In genomic region chr10:5457741-5458140, GRCh38 we compare ENCODE assay signal across 32 cellular contexts. TPM values are rescaled to one million over a fixed set of nuclear protein-coding genes. Genes with fewer than 3 reads are reported as not detected.
DNase-seq lines count a peak whose midpoint lies in the region; ATAC-seq, FAIRE-seq and TF ChIP-seq lines count a peak whose summit lies in the region.
"Had no signal": no experiment of that assay in that cellular context is flagged by ENCODE, and none has a peak within 500 bp of the region (broad histone marks: within the 10 kb centered on the region; RNA-seq: fewer than 3 reads in every experiment).

No MANE protein-coding gene starts in this region.

- H3K27me3 ChIP-seq in RWPE2 (ENCODE audit: insufficient read depth, poor library complexity, severe bottlenecking): no peaks in the 10 kb centered on the region
- H3K27me3 ChIP-seq in small intestine (ENCODE audit: control insufficient read depth in 2 of 2, insufficient read depth in 2 of 2, low read length in 2 of 2): no peaks in the 10 kb centered on the region
- H3K27me3 ChIP-seq: BLaER1, gastroesophageal sphincter, hepatocyte, pancreas, SJSA1, suprapubic skin, upper lobe of left lung had no signal

- peaks cover 87% of the 10 kb centered on the region for H3K36me3 ChIP-seq in RWPE2 (ENCODE audit: low read depth)
- H3K36me3 ChIP-seq in small intestine (ENCODE audit: control insufficient read depth in 2 of 2, insufficient read depth in 2 of 2, low read length in 2 of 2): peaks cover 12% of the 10 kb centered on the region in 2 donors

- 81 to 88% (median 83%) methylated on average over 3 of the region's 3 CpGs for WGBS in small intestine, 3 donors

- intact Hi-C loops in Calu3 (cut with micrococcal nuclease; ENCODE audit: unreplicated experiment): no loop called here

- H3K27ac Mint-ChIP-seq in activated naive CD4-positive, alpha-beta T cell treated with anti-CD3 and anti-CD28 coated beads, Interleukin-2, amount 10 ng/mL, durations not matched to agents 7 days and 5 days: peak overlapping the region; percentile 13
- H3K27ac Mint-ChIP-seq in Calu3 (ENCODE audit: unreplicated experiment): peak overlapping the region; percentile 62
- H3K27ac Mint-ChIP-seq in naive thymus-derived CD8-positive, alpha-beta T cell: peak overlapping the region in 9 of 10 donors; percentile 3 to 86 (median 47)

- H3K4me1 ChIP-seq in RWPE2 (ENCODE audit: insufficient read depth, poor library complexity, severe bottlenecking): peaks cover 5% of the 10 kb centered on the region
- no peaks in the 10 kb centered on the region for H3K4me1 ChIP-seq in small intestine (ENCODE audit: control insufficient read depth in 2 of 2, insufficient read depth in 1 of 2, low read depth in 1 of 2, low read length in 1 of 2)
- H3K4me1 ChIP-seq: lower lobe of right lung, pancreas, SJSA1 had no signal

- FAIRE-seq in small intestine (lab: Jason Lieb, UNC): no peak
- FAIRE-seq: HTR-8/SVneo, pancreas, RCC 7860 had no signal

- H3K27ac ChIP-seq in RWPE2 (ENCODE audit: poor library complexity, severe bottlenecking): peak overlapping the region; percentile 11
- H3K27ac ChIP-seq in small intestine (ENCODE audit: low read depth in 1 of 2, low read length in 1 of 2): no peak overlapping the region
- H3K27ac ChIP-seq: BLaER1, hepatocyte, lower lobe of right lung, pancreas, SJSA1, suprapubic skin, upper lobe of left lung had no signal

- BruUV-seq in Calu3 (replicated peaks; lab: Mats Ljungman, UMichigan): no TSS peak

- no peak overlapping the region for H3K4me3 ChIP-seq in RWPE2 (ENCODE audit: severe bottlenecking)
- no peak overlapping the region for H3K4me3 ChIP-seq in small intestine (ENCODE audit: low read depth in 1 of 2, low read length in 2 of 2)
- H3K4me3 ChIP-seq: BLaER1, gastroesophageal sphincter, hepatocyte, lower lobe of right lung, pancreas, SJSA1, suprapubic skin, upper lobe of left lung had no signal

- no peak for ATAC-seq in RWPE2 (ENCODE audit: low read depth)
- ATAC-seq in naive thymus-derived CD8-positive, alpha-beta T cell: peak; percentile 83 to 98
- ATAC-seq: activated CD4-positive, CD25-positive, alpha-beta regulatory T cell treated with anti-CD3 and anti-CD28 coated beads, Interleukin-2, amount 50 U/mL, for 24 hours; gastroesophageal sphincter; lower lobe of right lung; pancreas had no signal

- H3K4me3 Mint-ChIP-seq in activated naive CD4-positive, alpha-beta T cell treated with anti-CD3 and anti-CD28 coated beads, Interleukin-2, amount 10 ng/mL, durations not matched to agents 7 days and 5 days: no peak overlapping the region
- H3K4me3 Mint-ChIP-seq in Calu3 (ENCODE audit: low read depth, unreplicated experiment): peak overlapping the region; percentile 7
- peak overlapping the region in 8 of 10 donors; percentile 1 to 67 (median 55) for H3K4me3 Mint-ChIP-seq in naive thymus-derived CD8-positive, alpha-beta T cell
- H3K4me3 Mint-ChIP-seq: brain, neural crest cell had no signal

- H3K4me1 Mint-ChIP-seq in activated naive CD4-positive, alpha-beta T cell treated with anti-CD3 and anti-CD28 coated beads, Interleukin-2, amount 10 ng/mL, durations not matched to agents 7 days and 5 days: peaks cover 15% of the 10 kb centered on the region
- peaks cover 12% of the 10 kb centered on the region for H3K4me1 Mint-ChIP-seq in Calu3 (ENCODE audit: low read depth, unreplicated experiment)
- H3K4me1 Mint-ChIP-seq in naive thymus-derived CD8-positive, alpha-beta T cell: peaks cover 10 to 18% (median 12%) of the 10 kb centered on the region in 4 donors

- H3K9me3 Mint-ChIP-seq in activated naive CD4-positive, alpha-beta T cell treated with anti-CD3 and anti-CD28 coated beads, Interleukin-2, amount 10 ng/mL, durations not matched to agents 7 days and 5 days: no peaks in the 10 kb centered on the region
- no peaks in the 10 kb centered on the region for H3K9me3 Mint-ChIP-seq in Calu3 (ENCODE audit: low read depth, unreplicated experiment)
- no peaks in the 10 kb centered on the region for H3K9me3 Mint-ChIP-seq in naive thymus-derived CD8-positive, alpha-beta T cell
- H3K9me3 Mint-ChIP-seq: brain, neural crest cell had no signal

- no peaks in the 10 kb centered on the region for H3K27me3 Mint-ChIP-seq in activated naive CD4-positive, alpha-beta T cell treated with anti-CD3 and anti-CD28 coated beads, Interleukin-2, amount 10 ng/mL, durations not matched to agents 7 days and 5 days
- no peaks in the 10 kb centered on the region for H3K27me3 Mint-ChIP-seq in Calu3 (ENCODE audit: unreplicated experiment)
- H3K27me3 Mint-ChIP-seq in naive thymus-derived CD8-positive, alpha-beta T cell: no peaks in the 10 kb centered on the region
- H3K27me3 Mint-ChIP-seq: brain had no signal

- CTCF ChIA-PET in activated naive CD4-positive, alpha-beta T cell treated with anti-CD3 and anti-CD28 coated beads, Interleukin-2, amount 10 ng/mL, durations not matched to agents 7 days and 5 days (lab: Charles Lee): no interaction called here
- CTCF ChIA-PET in Calu3 (lab: Charles Lee): no interaction called here

- H3K9me3 ChIP-seq in RWPE2 (ENCODE audit: severe bottlenecking) (no peaks in the 10 kb centered on the region), small intestine (ENCODE audit: control insufficient read depth, low read depth) (no peaks in the 10 kb centered on the region)
- H3K9me3 ChIP-seq: BLaER1, gastroesophageal sphincter, lower lobe of right lung, pancreas, SJSA1, suprapubic skin, upper lobe of left lung had no signal

- no peak for DNase-seq in activated naive CD4-positive, alpha-beta T cell treated with anti-CD3 and anti-CD28 coated beads, Interleukin-2, amount 10 ng/mL, durations not matched to agents 7 days and 5 days
- DNase-seq in activated naive CD4-positive, alpha-beta T cell treated with anti-CD3 and anti-CD28 coated beads, Interleukin-2, amount 50 U/mL, for 16 hours: no peak
- DNase-seq in Calu3 (no peak), RWPE2 (ENCODE audit: low spot score) (no peak), RKO (ENCODE audit: low spot score) (no peak), small intestine (no peak), NCI-H446 treated with DMSO at 0.1 percent for 48 hours (lab: John Stamatoyannopoulos, UW) (no peak)
- DNase-seq in naive thymus-derived CD8-positive, alpha-beta T cell: peak in 3 of 10 donors; percentile 21 to 67 (median 63)
- DNase-seq: amniotic stem cell, COR-L47, HCEC 1CT, KG1, lower lobe of right lung, NCI-H1417, NCI-H2081, NCI-H226, NCI-H69, pancreas, upper lobe of left lung had no signal

- POLR2A ChIA-PET in naive thymus-derived CD8-positive, alpha-beta T cell (lab: Charles Lee): interaction anchor here (1.0 kb wide), 1 partner anchor 10 kb away, joined by 3 read pairs; no protein-coding TSS in a partner anchor

- no peak for TF ChIP-seq CTCF in Calu3 (IDR thresholded peaks at IDR 0.05; ENCODE audit: unreplicated experiment)
- TF ChIP-seq CTCF in RWPE2 (IDR thresholded peaks at IDR 0.05; ENCODE audit: poor library complexity, severe bottlenecking): no peak

- peaks cover 64% of the 10 kb centered on the region for H3K36me3 Mint-ChIP-seq in activated naive CD4-positive, alpha-beta T cell treated with anti-CD3 and anti-CD28 coated beads, Interleukin-2, amount 10 ng/mL, durations not matched to agents 7 days and 5 days
- H3K36me3 Mint-ChIP-seq in Calu3 (ENCODE audit: insufficient read depth, unreplicated experiment): peaks cover 93% of the 10 kb centered on the region
- peaks cover 0 to 35% (median 16%) of the 10 kb centered on the region in 3 donors for H3K36me3 Mint-ChIP-seq in naive thymus-derived CD8-positive, alpha-beta T cell

RNA-seq across cellular contexts. Expression of gene CALML5, which starts 41.6 kb away (rescaled TPM):
- not detected in 2 replicates for total RNA-seq in Calu3 (2022)
- total RNA-seq in naive thymus-derived CD8-positive, alpha-beta T cell: not detected
- not detected for polyA plus RNA-seq in naive thymus-derived CD8-positive, alpha-beta T cell
- polyA plus RNA-seq in small intestine: not detected
- total RNA-seq: activated CD8-positive, alpha-beta memory T cell treated with anti-CD3 and anti-CD28 coated beads for 36 hours; gastroesophageal sphincter; hepatocyte; lower lobe of right lung; mucosa of gallbladder; neural crest cell; pancreas; renal cortical epithelial cell; SJSA1; upper lobe of left lung had no signal
- polyA plus RNA-seq: hepatocyte, pancreas had no signal

RNA-seq across cellular contexts. Expression of gene NET1, which starts 45.4 kb away (rescaled TPM):
- total RNA-seq in Calu3 (2022): 147 and 154 TPM in 2 replicates
- total RNA-seq in naive thymus-derived CD8-positive, alpha-beta T cell: 10 to 100 TPM; 26.9 to 30.4 TPM
- polyA plus RNA-seq in naive thymus-derived CD8-positive, alpha-beta T cell: 10 to 100 TPM; 12.6 to 19.4 (median 13.0) TPM
- polyA plus RNA-seq in small intestine: 100 to 1,000 TPM in 2 of 3 donors, 10 to 100 TPM in 1; 58.0 to 187 (median 147) TPM

RNA-seq across cellular contexts. Expression of gene TUBAL3, which starts 53.1 kb away (rescaled TPM):
- total RNA-seq in Calu3 (2022): not detected in 2 replicates
- not detected for total RNA-seq in naive thymus-derived CD8-positive, alpha-beta T cell
- polyA plus RNA-seq in naive thymus-derived CD8-positive, alpha-beta T cell: not detected
- 10 to 100 TPM; 11.4 to 97.7 (median 69.4) TPM for polyA plus RNA-seq in small intestine
- total RNA-seq: activated CD8-positive, alpha-beta memory T cell treated with anti-CD3 and anti-CD28 coated beads for 36 hours; lower lobe of right lung; neural crest cell; SJSA1 had no signal
